34 cellular contexts compared by ENCODE assay signal in genomic region chr15:85167568-85167967, GRCh38.
"Had no signal": no experiment of that assay in that cellular context is flagged by ENCODE, and none has a peak within 500 bp of the region (broad histone marks: within the 10 kb centered on the region; RNA-seq: fewer than 3 reads in every experiment).

No MANE protein-coding gene starts in this region.

- H3K36me3 ChIP-seq: adrenal gland, ascending aorta, breast epithelium, cardiac muscle cell, WERI-Rb-1 had no signal

- ATAC-seq: activated CD4-positive, alpha-beta T cell treated with anti-CD3 and anti-CD28 coated beads for 36 hours; activated CD8-positive, alpha-beta memory T cell treated with anti-CD3 and anti-CD28 coated beads, Interleukin-2, amount 10 ng/mL, durations not matched to agents 7 days and 5 days; activated CD8-positive, alpha-beta T cell treated with anti-CD3 and anti-CD28 coated beads, Interleukin-2, amount 10 ng/mL, durations not matched to agents 7 days and 5 days; activated naive CD8-positive, alpha-beta T cell treated with anti-CD3 and anti-CD28 coated beads, Interleukin-2, amount 50 U/mL, for 24 hours; esophagus mucosa had no signal

- H3K4me1 ChIP-seq: ascending aorta, breast epithelium had no signal

- H3K9me3 ChIP-seq: adrenal gland had no signal

- H3K27ac ChIP-seq: adrenal gland, ascending aorta, breast epithelium, cardiac muscle cell, coronary artery, dorsolateral prefrontal cortex, WERI-Rb-1 had no signal

- H3K9me3 Mint-ChIP-seq: activated naive CD4-positive, alpha-beta T cell treated with anti-CD3 and anti-CD28 coated beads, Interleukin-2, amount 50 U/mL, for 24 hours had no signal

- FAIRE-seq: frontal cortex had no signal

- H3K36me3 Mint-ChIP-seq: activated CD4-positive, alpha-beta memory T cell treated with anti-CD3 and anti-CD28 coated beads for 36 hours had no signal

- DNase-seq: activated CD4-positive, alpha-beta memory T cell treated with anti-CD3 and anti-CD28 coated beads for 36 hours; activated CD4-positive, alpha-beta T cell treated with anti-CD3 and anti-CD28 coated beads for 36 hours; activated CD4-positive, alpha-beta T cell treated with anti-CD3 and anti-CD28 coated beads, Interleukin-2, amount 10 ng/mL, durations not matched to agents 24 days and 14 days; activated CD4-positive, CD25-positive, alpha-beta regulatory T cell; activated CD4-positive, CD25-positive, alpha-beta regulatory T cell treated with anti-CD3 and anti-CD28 coated beads, Interleukin-2, amount 50 U/mL, for 72 hours; activated CD8-positive, alpha-beta memory T cell treated with anti-CD3 and anti-CD28 coated beads, Interleukin-2, amount 10 ng/mL, durations not matched to agents 7 days and 5 days; activated CD8-positive, alpha-beta memory T cell treated with anti-CD3 and anti-CD28 coated beads, Interleukin-2, amount 50 U/mL, for 4 hours; activated CD8-positive, alpha-beta T cell treated with anti-CD3 and anti-CD28 coated beads, Interleukin-2, amount 10 ng/mL, durations not matched to agents 7 days and 5 days; activated effector memory CD4-positive, alpha-beta T cell treated with anti-CD3 and anti-CD28 coated beads, Interleukin-2, amount 50 U/mL, for 16 hours; activated naive CD4-positive, alpha-beta T cell treated with anti-CD3 and anti-CD28 coated beads for 36 hours; activated naive CD8-positive, alpha-beta T cell treated with anti-CD3 and anti-CD28 coated beads for 36 hours; activated naive CD8-positive, alpha-beta T cell treated with anti-CD3 and anti-CD28 coated beads, Interleukin-2, amount 50 U/mL, for 24 hours; activated T-cell treated with anti-CD3 and anti-CD28 coated beads, Interleukin-2, amount 50 U/mL, for 1 hour; activated T-cell treated with anti-CD3 and anti-CD28 coated beads, Interleukin-2, amount 50 U/mL, for 48 hours; adrenal gland; central memory CD4-positive, alpha-beta T cell; cerebellar nuclear complex; dorsolateral prefrontal cortex; effector memory CD4-positive, alpha-beta T cell; endodermal cell; foreskin fibroblast; T-helper 9 cell; WERI-Rb-1 had no signal

- H3K4me3 Mint-ChIP-seq: activated CD4-positive, alpha-beta memory T cell treated with anti-CD3 and anti-CD28 coated beads for 36 hours; activated CD4-positive, alpha-beta T cell treated with anti-CD3 and anti-CD28 coated beads for 36 hours; activated CD4-positive, alpha-beta T cell treated with anti-CD3 and anti-CD28 coated beads, Interleukin-2, amount 10 ng/mL, durations not matched to agents 24 days and 14 days; activated CD8-positive, alpha-beta memory T cell treated with anti-CD3 and anti-CD28 coated beads, Interleukin-2, amount 10 ng/mL, durations not matched to agents 7 days and 5 days; activated CD8-positive, alpha-beta T cell treated with anti-CD3 and anti-CD28 coated beads, Interleukin-2, amount 10 ng/mL, durations not matched to agents 7 days and 5 days; activated naive CD4-positive, alpha-beta T cell treated with anti-CD3 and anti-CD28 coated beads for 36 hours; activated naive CD4-positive, alpha-beta T cell treated with anti-CD3 and anti-CD28 coated beads, Interleukin-2, amount 50 U/mL, for 24 hours; activated naive CD8-positive, alpha-beta T cell treated with anti-CD3 and anti-CD28 coated beads for 36 hours; activated naive CD8-positive, alpha-beta T cell treated with anti-CD3 and anti-CD28 coated beads, Interleukin-2, amount 50 U/mL, for 24 hours; activated T-helper 1 cell treated with anti-CD3 and anti-CD28 coated beads, Interleukin-12 subunit alpha, Interleukin-12 subunit beta, Interleukin-2, Interleukin-4 antibody, amounts not matched to agents 30 ng/mL and 10 ng/mL and 1 ng/mL, durations not matched to agents 14 hours and 24 hours and 36 hours; brain; dendritic cell treated with granulocyte-macrophage colony-stimulating factor and Interleukin-4, amounts not matched to agents 40 ng/mL and 50 ng/mL, for 4 days had no signal

- H3K27me3 ChIP-seq: adrenal gland, ascending aorta, breast epithelium, cardiac muscle cell had no signal

- H3K27ac Mint-ChIP-seq: activated CD4-positive, alpha-beta memory T cell treated with anti-CD3 and anti-CD28 coated beads for 36 hours; activated CD4-positive, alpha-beta T cell treated with anti-CD3 and anti-CD28 coated beads for 36 hours; activated CD4-positive, alpha-beta T cell treated with anti-CD3 and anti-CD28 coated beads, Interleukin-2, amount 10 ng/mL, durations not matched to agents 24 days and 14 days; activated CD8-positive, alpha-beta memory T cell treated with anti-CD3 and anti-CD28 coated beads, Interleukin-2, amount 10 ng/mL, durations not matched to agents 7 days and 5 days; activated CD8-positive, alpha-beta T cell treated with anti-CD3 and anti-CD28 coated beads, Interleukin-2, amount 10 ng/mL, durations not matched to agents 7 days and 5 days; activated naive CD4-positive, alpha-beta T cell treated with anti-CD3 and anti-CD28 coated beads for 36 hours; activated naive CD4-positive, alpha-beta T cell treated with anti-CD3 and anti-CD28 coated beads, Interleukin-2, amount 50 U/mL, for 24 hours; activated naive CD8-positive, alpha-beta T cell treated with anti-CD3 and anti-CD28 coated beads for 36 hours; activated naive CD8-positive, alpha-beta T cell treated with anti-CD3 and anti-CD28 coated beads, Interleukin-2, amount 50 U/mL, for 24 hours; activated T-helper 1 cell treated with anti-CD3 and anti-CD28 coated beads, Interleukin-12 subunit alpha, Interleukin-12 subunit beta, Interleukin-2, Interleukin-4 antibody, amounts not matched to agents 30 ng/mL and 10 ng/mL and 1 ng/mL, durations not matched to agents 14 hours and 24 hours and 36 hours; activated T-helper 2 cell treated with anti-CD3 and anti-CD28 coated beads, Interferon-gamma antibody, Interleukin-2, Interleukin-4, amounts not matched to agents 10 μg/mL and 5 μg/mL and 100 μg/mL, durations not matched to agents 14 hours and 24 hours and 36 hours; brain; dendritic cell treated with granulocyte-macrophage colony-stimulating factor and Interleukin-4, amounts not matched to agents 40 ng/mL and 50 ng/mL, for 4 days; endodermal cell had no signal

- H3K4me1 Mint-ChIP-seq: activated CD4-positive, alpha-beta T cell treated with anti-CD3 and anti-CD28 coated beads, Interleukin-2, amount 10 ng/mL, durations not matched to agents 24 days and 14 days; activated naive CD4-positive, alpha-beta T cell treated with anti-CD3 and anti-CD28 coated beads, Interleukin-2, amount 50 U/mL, for 24 hours; activated naive CD8-positive, alpha-beta T cell treated with anti-CD3 and anti-CD28 coated beads for 36 hours; endodermal cell had no signal

- H3K4me3 ChIP-seq: adrenal gland, ascending aorta, cardiac muscle cell, coronary artery had no signal
